In genomic region chr11:117876341-117877119, GRCh38 we compare ENCODE assay signal across 8 cellular contexts. TPM values are rescaled to one million over a fixed set of nuclear protein-coding genes. Genes with fewer than 3 reads are reported as not detected.
DNase-seq lines count a peak whose midpoint lies in the region; ATAC-seq, FAIRE-seq and TF ChIP-seq lines count a peak whose summit lies in the region.

FXYD6 (minus strand) TSS chr11:117876658; CDS start chr11:117842776, 33,882 bp downstream.

- POLR2A ChIA-PET in PC-3 (lab: Charles Lee; ENCODE audit: unreplicated experiment): no interaction called here

- H3K9me3 Mint-ChIP-seq in CD14-positive monocyte: peaks cover 0 to 10% (median 8%) of the 10 kb centered on the region in 7 donors
- no peaks in the 10 kb centered on the region for H3K9me3 Mint-ChIP-seq in activated T-helper 17 cell treated with anti-CD3 and anti-CD28 coated beads, Interleukin-2, amount 50 U/mL, for 72 hours

- peaks cover 51 to 74% (median 54%) of the 10 kb centered on the region in 3 donors for H3K27me3 Mint-ChIP-seq in CD14-positive monocyte (ENCODE audit: low read depth in 3 of 3)
- H3K27me3 Mint-ChIP-seq in activated T-helper 17 cell treated with anti-CD3 and anti-CD28 coated beads, Interleukin-2, amount 50 U/mL, for 72 hours: peaks cover 55% of the 10 kb centered on the region

- 1% methylated on average over 41 to 63 of the region's 63 CpGs for WGBS in heart left ventricle, 4 donors
- WGBS in pancreas, 2 donors: 1% methylated on average over 54 to 63 of the region's 63 CpGs

- no peaks in the 10 kb centered on the region for H3K36me3 ChIP-seq in heart left ventricle
- H3K36me3 ChIP-seq in pancreas: no peaks in the 10 kb centered on the region
- H3K36me3 ChIP-seq in PC-3 (ENCODE audit: low read depth, low read length): no peaks in the 10 kb centered on the region

- H3K9ac ChIP-seq in PC-3 (ENCODE audit: low read length): no peak within 1 kb of the TSS

- FAIRE-seq in pancreas (lab: Jason Lieb, UNC): no peak
- FAIRE-seq in H54 (lab: Jason Lieb, UNC): no peak

- H3K9me3 ChIP-seq in heart left ventricle: no peaks in the 10 kb centered on the region
- no peaks in the 10 kb centered on the region for H3K9me3 ChIP-seq in pancreas
- H3K9me3 ChIP-seq in PC-3 (ENCODE audit: low read length): no peaks in the 10 kb centered on the region

- peak within 1 kb of the TSS; percentile 78 to 95 for H3K4me3 Mint-ChIP-seq in CD14-positive monocyte
- H3K4me3 Mint-ChIP-seq in activated T-helper 17 cell treated with anti-CD3 and anti-CD28 coated beads, Interleukin-2, amount 50 U/mL, for 72 hours: peak within 1 kb of the TSS; percentile 81

- peak within 1 kb of the TSS; percentile 36 to 96 (median 77) for H3K4me3 ChIP-seq in heart left ventricle
- peak within 1 kb of the TSS; percentile 7 to 53 (median 30) for H3K4me3 ChIP-seq in pancreas
- H3K4me3 ChIP-seq in PC-3 (ENCODE audit: low read length): no peak within 1 kb of the TSS

- no peaks in the 10 kb centered on the region for H3K9me2 ChIP-seq in PC-3 (replicated peaks; ENCODE audit: low read length)

- no peak within 1 kb of the TSS for H3K4me2 ChIP-seq in PC-3 (ENCODE audit: low read length)

- peaks cover 4 to 17% of the 10 kb centered on the region in 2 donors for H3K36me3 Mint-ChIP-seq in CD14-positive monocyte
- no peaks in the 10 kb centered on the region for H3K36me3 Mint-ChIP-seq in activated T-helper 17 cell treated with anti-CD3 and anti-CD28 coated beads, Interleukin-2, amount 50 U/mL, for 72 hours (ENCODE audit: low read depth)

- no peak for TF ChIP-seq CTCF in CD14-positive monocyte (IDR thresholded peaks at IDR 0.05)
- TF ChIP-seq CTCF in heart left ventricle (IDR thresholded peaks at IDR 0.05): no peak
- no peak for TF ChIP-seq CTCF in pancreas (IDR thresholded peaks at IDR 0.05)
- no peak for TF ChIP-seq CTCF in PC-3 (conservative IDR thresholded peaks at IDR 0.05; ENCODE audit: low read depth, low read length)

- H3K27ac Mint-ChIP-seq in CD14-positive monocyte: peak within 1 kb of the TSS in 1 of 7 donors; percentile 24
- H3K27ac Mint-ChIP-seq in activated T-helper 17 cell treated with anti-CD3 and anti-CD28 coated beads, Interleukin-2, amount 50 U/mL, for 72 hours: no peak within 1 kb of the TSS

- H4K20me1 ChIP-seq in PC-3 (ENCODE audit: low read length): no peaks in the 10 kb centered on the region

- DNase-seq in CD14-positive monocyte (ENCODE audit: low spot score): no peak
- DNase-seq in NCI-H128 (lab: John Stamatoyannopoulos, UW; ENCODE audit: unreplicated experiment): peak; percentile 59
- peak; percentile 72 to 80 (median 79) for DNase-seq in heart left ventricle
- peak in 1 of 6 donors; percentile 63 for DNase-seq in pancreas
- no peak for DNase-seq in H54 (ENCODE audit: insufficient read length, low spot score)
- no peak for DNase-seq in PC-3
- no peak for DNase-seq in activated CD4-positive, alpha-beta T cell treated with anti-CD3 and anti-CD28 coated beads, Interleukin-2, amount 50 U/mL, for 48 hours

- no peaks in the 10 kb centered on the region for H3F3A ChIP-seq in PC-3 (ENCODE audit: low read length, unreplicated experiment)

- TF ChIP-seq POLR2A in heart left ventricle (IDR thresholded peaks at IDR 0.05): no peak
- no peak for TF ChIP-seq POLR2A in H54 (IDR thresholded peaks at IDR 0.05; ENCODE audit: low read depth, low read length)

- peak within 1 kb of the TSS; percentile 49 to 96 (median 90) for H3K27ac ChIP-seq in heart left ventricle
- peak within 1 kb of the TSS in 1 of 4 donors; percentile 22 for H3K27ac ChIP-seq in pancreas
- H3K27ac ChIP-seq in PC-3 (ENCODE audit: low read length): no peak within 1 kb of the TSS

- no peak within 1 kb of the TSS for H2AFZ ChIP-seq in PC-3 (ENCODE audit: low read length)

- intact Hi-C loops in CD14-positive monocyte (cut with micrococcal nuclease): no loop called here
- intact Hi-C loops in heart left ventricle (cut with DNase I): loop anchor here in 2 of 10 donors (2.0 to 5.0 kb wide), 2 partner anchors 16 to 34 kb away; no protein-coding TSS in a partner anchor
- intact Hi-C loops in pancreas (cut with DNase I): no loop called here
- intact Hi-C loops in PC-3 (cut with micrococcal nuclease): no loop called here

- peaks cover 0 to 23% (median 0%) of the 10 kb centered on the region in 9 donors for H3K27me3 ChIP-seq in heart left ventricle
- H3K27me3 ChIP-seq in pancreas: no peaks in the 10 kb centered on the region
- peaks cover 100% of the 10 kb centered on the region for H3K27me3 ChIP-seq in PC-3 (ENCODE audit: low read length)

- CTCF ChIA-PET in PC-3 (lab: Charles Lee): no interaction called here

- ATAC-seq in activated T-helper 17 cell treated with anti-CD3 and anti-CD28 coated beads, Interleukin-2, amount 50 U/mL, for 72 hours (replicated peaks): peak; percentile 47
- ATAC-seq in heart left ventricle (peak; percentile 48 to 79 (median 72)), pancreas (peak; percentile 58 to 78 (median 73)), PC-3 (no peak)

- peaks cover 53% of the 10 kb centered on the region for H3K4me1 Mint-ChIP-seq in CD14-positive monocyte
- peaks cover 11% of the 10 kb centered on the region for H3K4me1 Mint-ChIP-seq in activated T-helper 17 cell treated with anti-CD3 and anti-CD28 coated beads, Interleukin-2, amount 50 U/mL, for 72 hours

- peaks cover 0 to 61% (median 43%) of the 10 kb centered on the region in 12 donors for H3K4me1 ChIP-seq in heart left ventricle
- peaks cover 0 to 4% (median 0%) of the 10 kb centered on the region in 3 donors for H3K4me1 ChIP-seq in pancreas
- no peaks in the 10 kb centered on the region for H3K4me1 ChIP-seq in PC-3 (ENCODE audit: insufficient read depth, low read length)

- no TSS peak for BruUV-seq in PC-3 (replicated peaks; lab: Mats Ljungman, UMichigan)

- H3K79me2 ChIP-seq in PC-3 (ENCODE audit: low read length): no peaks in the 10 kb centered on the region

RNA-seq across cellular contexts. Expression of gene FXYD6, which starts in this region (rescaled TPM):
- polyA plus RNA-seq in CD14-positive monocyte (10 to 100 TPM; 36.4 to 44.1 TPM), heart left ventricle (10 to 100 TPM; 51.2 to 54.0 TPM), pancreas (10 to 100 TPM; 14.3 to 48.0 TPM)
- total RNA-seq in activated T-helper 17 cell treated with anti-CD3 and anti-CD28 coated beads, Interleukin-2, amount 50 U/mL, for 72 hours: under 1 TPM in 1 of 2 donors, not detected in 1; 0.19 TPM
- total RNA-seq in heart left ventricle (10 to 100 TPM; 24.6 to 51.2 (median 35.0) TPM), pancreas (10 to 100 TPM in 1 of 6 donors, 1 to 10 TPM in 5; 2.7 to 17.2 (median 6.5) TPM), PC-3 (2014; rRNA removed) (not detected in 2 replicates)

Comparison
In these comparisons a context has a peak if more than half of its experiments do, and no peak if none do; other contexts are left out.
1. Peak in ATAC-seq in activated T-helper 17 cell treated with anti-CD3 and anti-CD28 coated beads, Interleukin-2, amount 50 U/mL, for 72 hours; RNA of the gene not detected or under 1 TPM.
2. DNase-seq: peak in NCI-H128 (single experiment) and heart left ventricle (5 of 5); none in CD14-positive monocyte (single experiment), H54 (single experiment), PC-3 (single experiment) and activated CD4-positive, alpha-beta T cell treated with anti-CD3 and anti-CD28 coated beads, Interleukin-2, amount 50 U/mL, for 48 hours (0 of 2).